8 cellular contexts compared by ENCODE assay signal in genomic region chr12:67268335-67268895, GRCh38. TPM values are rescaled to one million over a fixed set of nuclear protein-coding genes. Genes with fewer than 3 reads are reported as not detected.
DNase-seq lines count a peak whose midpoint lies in the region; ATAC-seq and TF ChIP-seq lines count a peak whose summit lies in the region.

No MANE protein-coding gene starts in this region.

- peak overlapping the region; percentile 26 for H3K9ac ChIP-seq in neuronal stem cell (ENCODE audit: low read depth, low read length, poor library complexity)

- no peak overlapping the region for H4K8ac ChIP-seq in neuronal stem cell (ENCODE audit: low read depth, low read length)

- no CpG with 5 or more reads among the region's 19 CpGs for WGBS in neuronal stem cell (ENCODE audit: extremely low coverage in 2 of 2, insufficient read length in 2 of 2, insufficient replicate concordance in 1 of 2), 2 donors

- H2AK5ac ChIP-seq in neuronal stem cell (ENCODE audit: low read depth, low read length): no peak overlapping the region

- H4K20me1 ChIP-seq in DOHH2 (ENCODE audit: control insufficient read depth, insufficient read depth, low read depth, low read length): peaks cover 24% of the 10 kb centered on the region

- peak; percentile 99 for DNase-seq in Jurkat, Clone E6-1 (ENCODE audit: low read depth, low spot score)
- DNase-seq in SHP77 (lab: John Stamatoyannopoulos, UW): peak; percentile 94 to 95
- DNase-seq in activated gamma-delta T cell treated with anti-CD3 and anti-CD28 coated beads, Interleukin-2, amount 50 U/mL, for 16 hours (ENCODE audit: low read depth): peak; percentile 81
- peak; percentile 99 for DNase-seq in foreskin melanocyte
- peak; percentile 95 for DNase-seq in neuronal stem cell (ENCODE audit: low spot score)
- peak; percentile 41 to 99 (median 89) for DNase-seq in substantia nigra (lab: John Stamatoyannopoulos, UW)

- no peak overlapping the region for H3K23ac ChIP-seq in neuronal stem cell (ENCODE audit: low read depth, low read length, poor library complexity)

- no peak overlapping the region for H2BK120ac ChIP-seq in neuronal stem cell (ENCODE audit: low read depth, low read length)

- no peak for TF ChIP-seq CTCF in DOHH2 (IDR thresholded peaks at IDR 0.05; ENCODE audit: low read depth, low read length, poor library complexity, severe bottlenecking)

- H3F3A ChIP-seq in DOHH2 (ENCODE audit: control insufficient read depth, insufficient read depth): no peaks in the 10 kb centered on the region

- no peak overlapping the region for H2BK5ac ChIP-seq in neuronal stem cell (ENCODE audit: low read length)

- peak overlapping the region; percentile 85 for H3K4me3 ChIP-seq in DOHH2 (ENCODE audit: low read length)
- peak overlapping the region; percentile 92 for H3K4me3 ChIP-seq in Jurkat, Clone E6-1 (ENCODE audit: low read length)
- peak overlapping the region; percentile 65 to 83 for H3K4me3 ChIP-seq in neuronal stem cell (ENCODE audit: low read length in 2 of 2)

- H3K27me3 ChIP-seq in DOHH2 (ENCODE audit: control insufficient read depth, low read length) (no peaks in the 10 kb centered on the region), neuronal stem cell (ENCODE audit: control insufficient read depth in 3 of 3, insufficient read depth in 3 of 3, low read depth in 1 of 3, low read length in 3 of 3) (no peaks in the 10 kb centered on the region)

- no peak overlapping the region for H4K91ac ChIP-seq in neuronal stem cell (ENCODE audit: low read depth, low read length, poor library complexity)

- peak overlapping the region; percentile 97 for H2AFZ ChIP-seq in neuronal stem cell (ENCODE audit: low read length)

- H3K18ac ChIP-seq in neuronal stem cell (ENCODE audit: low read length): peak overlapping the region; percentile 78

- H3K36me3 ChIP-seq in DOHH2 (ENCODE audit: control insufficient read depth, low read length) (peaks cover 40% of the 10 kb centered on the region), neuronal stem cell (replicated peaks in 1 of 2; ENCODE audit: control insufficient read depth in 2 of 2, insufficient read depth in 2 of 2, low read length in 2 of 2) (peaks cover 0 to 9% of the 10 kb centered on the region in 2 donors)

- no peak overlapping the region for H2BK12ac ChIP-seq in neuronal stem cell (ENCODE audit: low read length)

- H2BK15ac ChIP-seq in neuronal stem cell (ENCODE audit: low read length): no peak overlapping the region

- H3K4me1 ChIP-seq in DOHH2 (ENCODE audit: control insufficient read depth, low read length) (peaks cover 30% of the 10 kb centered on the region), neuronal stem cell (ENCODE audit: control insufficient read depth in 2 of 2, insufficient read depth in 1 of 2, low read depth in 1 of 2, low read length in 2 of 2) (peaks cover 0 to 3% of the 10 kb centered on the region in 2 donors)

- no peaks in the 10 kb centered on the region for H3K79me1 ChIP-seq in neuronal stem cell (ENCODE audit: low read depth, low read length)

- no peaks in the 10 kb centered on the region for H3K9me2 ChIP-seq in DOHH2 (replicated peaks; ENCODE audit: control insufficient read depth, low read length)

- H3K79me2 ChIP-seq in DOHH2 (ENCODE audit: control insufficient read depth, low read length): peaks cover 47% of the 10 kb centered on the region

- H3K4me2 ChIP-seq in DOHH2 (ENCODE audit: low read length) (peak overlapping the region; percentile 81), neuronal stem cell (ENCODE audit: insufficient read depth, low read length, poor library complexity, severe bottlenecking) (peak overlapping the region; percentile 39)

- peak; percentile 76 for ATAC-seq in GM21619 (IDR thresholded peaks at IDR 0.05; ENCODE audit: unreplicated experiment)

- 0 out of 2 replicates have a peak, but pooled peaks cover 2% of the 10 kb centered on the region for H3K9me3 ChIP-seq in DOHH2 (ENCODE audit: control insufficient read depth, insufficient read depth, low read length)
- H3K9me3 ChIP-seq in neuronal stem cell (replicated peaks in 1 of 2; ENCODE audit: control insufficient read depth in 2 of 2, insufficient read depth in 1 of 2, low read depth in 1 of 2, low read length in 2 of 2): no peaks in the 10 kb centered on the region

- H3K4ac ChIP-seq in neuronal stem cell (ENCODE audit: low read length): no peak overlapping the region

- H3K27ac ChIP-seq in DOHH2 (ENCODE audit: low read depth, low read length): peak overlapping the region; percentile 89
- H3K27ac ChIP-seq in neuronal stem cell (replicated peaks; ENCODE audit: low read length): peak overlapping the region; percentile 76
- H3K27ac ChIP-seq in substantia nigra (ENCODE audit: low read depth, low read length, poor library complexity, severe bottlenecking): peak overlapping the region; percentile 96

- H3K14ac ChIP-seq in neuronal stem cell (ENCODE audit: low read length): no peak overlapping the region

RNA-seq across cellular contexts. Expression of gene CAND1, which starts 0.7 kb away (rescaled TPM):
- polyA plus RNA-seq in Jurkat, Clone E6-1 (2012; ENCODE audit: insufficient read depth, insufficient read length): 120 TPM
- polyA plus RNA-seq in neuronal stem cell (2013, experiment 1 of 2): 119 TPM
- 122 TPM for polyA plus RNA-seq in neuronal stem cell (2013, experiment 2 of 2)

Comparison
In these comparisons a context has a peak if more than half of its experiments do, and no peak if none do; other contexts are left out.
1. Peak in every context shown above with its lines: DNase-seq, ATAC-seq, H3K4me3 ChIP-seq and H3K27ac ChIP-seq.